9 cellular contexts compared by ENCODE assay signal in genomic region chr4:14749910-14750309, GRCh38.
DNase-seq lines count a peak whose midpoint lies in the region; ATAC-seq, FAIRE-seq and TF ChIP-seq lines count a peak whose summit lies in the region.
"Had no signal": no experiment of that assay in that cellular context is flagged by ENCODE, and none has a peak within 500 bp of the region (broad histone marks: within the 10 kb centered on the region; RNA-seq: fewer than 3 reads in every experiment).

No MANE protein-coding gene starts in this region.

- no peaks in the 10 kb centered on the region for H3K9me1 ChIP-seq in K562 (ENCODE audit: control insufficient read depth, insufficient read depth, low read length)

- in situ Hi-C loops in K562 (cut with MboI) = no loop called here

- H3K27ac ChIP-seq in K562 (ENCODE audit: extremely low read depth, low read depth, low read length) (no peak overlapping the region), vagina (no peak overlapping the region)

- TF ChIP-seq CTCF in K562 (IDR thresholded peaks at IDR 0.05 in 2 of 3, conservative IDR thresholded peaks at IDR 0.05 in 1 of 3; ENCODE audit: insufficient read depth in 2 of 3, low read depth in 1 of 3, low read length in 3 of 3) = peak in 2 of 3 experiments; percentile 27 to 30; a peak in 3 of 6 replicates
- TF ChIP-seq CTCF in vagina (IDR thresholded peaks at IDR 0.05) = no peak

- H3K27me3 ChIP-seq in K562 (ENCODE audit: control insufficient read depth in 2 of 2, insufficient read depth in 2 of 2, low read length in 2 of 2) (no peaks in the 10 kb centered on the region), vagina (no peaks in the 10 kb centered on the region)

- H2AFZ ChIP-seq in K562 (ENCODE audit: low read depth, low read length) = no peak overlapping the region

- H3K27me3 Mint-ChIP-seq in activated T-cell treated with anti-CD3 and anti-CD28 coated beads, Interleukin-2, amount 50 U/mL, for 24 hours = peaks cover 19% of the 10 kb centered on the region
- peaks cover 2% of the 10 kb centered on the region for H3K27me3 Mint-ChIP-seq in activated T-cell treated with anti-CD3 and anti-CD28 coated beads, Interleukin-2, amount 50 U/mL, for 4 hours (ENCODE audit: low read depth)

- no peak for TF ChIP-seq EP300 in K562 (IDR thresholded peaks at IDR 0.05; ENCODE audit: low read length)

- H3K4me3 Mint-ChIP-seq in activated T-cell treated with anti-CD3 and anti-CD28 coated beads, Interleukin-2, amount 50 U/mL, for 24 hours = no peak overlapping the region
- H3K4me3 Mint-ChIP-seq in activated T-cell treated with anti-CD3 and anti-CD28 coated beads, Interleukin-2, amount 50 U/mL, for 4 hours = no peak overlapping the region
- H3K4me3 Mint-ChIP-seq: T-helper 1 cell treated with Interleukin-12 subunit alpha and Interleukin-12 subunit beta and Interleukin-4 antibody, amounts not matched to agents 30 μg/mL and 1 μg/mL, for 36 hours had no signal

- no peak overlapping the region for H3K9ac ChIP-seq in K562 (ENCODE audit: insufficient read depth in 1 of 2, low read depth in 2 of 2, low read length in 2 of 2)

- FAIRE-seq in K562 (lab: Jason Lieb, UNC) = no peak

- CTCF ChIA-PET in K562 (lab: Yijun Ruan, JAX; ENCODE audit: low intra/inter-chr PET ratio) = no interaction called here

- no peaks in the 10 kb centered on the region for H3K79me2 ChIP-seq in K562 (ENCODE audit: control insufficient read depth, insufficient read depth, low read length)

- peak in 1 of 2 experiments; percentile 59; a peak in 3 of 4 replicates for TF ChIP-seq RAD21 in K562 (CRISPR knock-in tag; conservative IDR thresholded peaks at IDR 0.05 in 1 of 2, IDR thresholded peaks at IDR 0.05 in 1 of 2)

- H3K4me1 ChIP-seq in K562 (replicated peaks in 1 of 2; ENCODE audit: control insufficient read depth in 2 of 2, insufficient read depth in 2 of 2, low read length in 2 of 2) (no peaks in the 10 kb centered on the region), vagina (no peaks in the 10 kb centered on the region)

- no peaks in the 10 kb centered on the region for H3K4me1 Mint-ChIP-seq in activated T-cell treated with anti-CD3 and anti-CD28 coated beads, Interleukin-2, amount 50 U/mL, for 24 hours (ENCODE audit: low read depth)
- H3K4me1 Mint-ChIP-seq in activated T-cell treated with anti-CD3 and anti-CD28 coated beads, Interleukin-2, amount 50 U/mL, for 4 hours (ENCODE audit: low read depth) = no peaks in the 10 kb centered on the region

- H3K36me3 ChIP-seq in K562 (ENCODE audit: control insufficient read depth, insufficient read depth, low read length) (no peaks in the 10 kb centered on the region), vagina (no peaks in the 10 kb centered on the region)

- WGBS in K562 (ENCODE audit: insufficient coverage, low coverage, missing lambda C conversion rate) = 0% methylated on average over 1 of the region's 2 CpGs

- no peaks in the 10 kb centered on the region for H4K20me1 ChIP-seq in K562 (replicated peaks; ENCODE audit: control insufficient read depth, insufficient read depth, low read length)

- H3K9me3 Mint-ChIP-seq in activated T-cell treated with anti-CD3 and anti-CD28 coated beads, Interleukin-2, amount 50 U/mL, for 24 hours = peaks cover 20% of the 10 kb centered on the region
- peaks cover 21% of the 10 kb centered on the region for H3K9me3 Mint-ChIP-seq in activated T-cell treated with anti-CD3 and anti-CD28 coated beads, Interleukin-2, amount 50 U/mL, for 4 hours

- BruUV-seq in K562 (replicated peaks; lab: Mats Ljungman, UMichigan) = no TSS peak

- DNase-seq in activated T-cell treated with anti-CD3 and anti-CD28 coated beads, Interleukin-2, amount 50 U/mL, for 24 hours = peak; percentile 34
- DNase-seq in activated T-cell treated with anti-CD3 and anti-CD28 coated beads, Interleukin-2, amount 50 U/mL, for 4 hours = no peak
- peak; percentile 29 for DNase-seq in M059J (ENCODE audit: low read depth)
- DNase-seq in K562 (ENCODE audit: extremely low read depth in 1 of 4, low spot score in 3 of 4) = peak in 2 of 4 experiments; percentile 6 to 8
- DNase-seq in medulla oblongata (ENCODE audit: extremely low spot score) = peak; percentile 61
- DNase-seq in epidermal melanocyte (ENCODE audit: insufficient read length, low spot score) = no peak
- DNase-seq in hepatic stellate cell (ENCODE audit: low spot score) = no peak
- no peak for DNase-seq in vagina (ENCODE audit: extremely low spot score in 2 of 2)

- POLR2A ChIA-PET in K562 (lab: Yijun Ruan, JAX) = no interaction called here

- no peak overlapping the region for H3K27ac Mint-ChIP-seq in activated T-cell treated with anti-CD3 and anti-CD28 coated beads, Interleukin-2, amount 50 U/mL, for 24 hours
- H3K27ac Mint-ChIP-seq: T-helper 1 cell treated with Interleukin-12 subunit alpha and Interleukin-12 subunit beta and Interleukin-4 antibody, amounts not matched to agents 30 μg/mL and 1 μg/mL, for 36 hours had no signal

- no peak overlapping the region for H3K4me3 ChIP-seq in K562
- no peak overlapping the region for H3K4me3 ChIP-seq in vagina

- no peaks in the 10 kb centered on the region for H3K36me3 Mint-ChIP-seq in activated T-cell treated with anti-CD3 and anti-CD28 coated beads, Interleukin-2, amount 50 U/mL, for 24 hours (ENCODE audit: low read depth)
- H3K36me3 Mint-ChIP-seq in activated T-cell treated with anti-CD3 and anti-CD28 coated beads, Interleukin-2, amount 50 U/mL, for 4 hours (ENCODE audit: insufficient read depth) = no peaks in the 10 kb centered on the region

- intact Hi-C loops in K562 (cut with micrococcal nuclease) = no loop called here
- intact Hi-C loops in vagina (cut with DNase I) = no loop called here

- ATAC-seq in activated T-cell treated with anti-CD3 and anti-CD28 coated beads, Interleukin-2, amount 50 U/mL, for 4 hours = no peak
- no peak for ATAC-seq in K562

- no peak overlapping the region for H3K4me2 ChIP-seq in K562 (ENCODE audit: insufficient read depth, low read length)

- no peak for TF ChIP-seq POLR2A in K562 (conservative IDR thresholded peaks at IDR 0.05)
- TF ChIP-seq POLR2A in vagina (IDR thresholded peaks at IDR 0.05) = no peak

- no peaks in the 10 kb centered on the region for H3K9me3 ChIP-seq in K562 (replicated peaks; ENCODE audit: control insufficient read depth, insufficient read depth, low read depth, low read length)
- H3K9me3 ChIP-seq in vagina = no peaks in the 10 kb centered on the region

TF ChIP-seq in K562, 482 proteins besides CTCF, POLR2A, EP300 and RAD21:
- no peak for TF ChIP-seq USF2 (CRISPR knock-in tag; IDR thresholded peaks at IDR 0.05)
- no peak for TF ChIP-seq PYGO2 (tag; IDR thresholded peaks at IDR 0.05)

Comparison
In these comparisons a context has a peak if more than half of its experiments do, and no peak if none do; other contexts are left out.
1. DNase-seq: peak in activated T-cell treated with anti-CD3 and anti-CD28 coated beads, Interleukin-2, amount 50 U/mL, for 24 hours (single experiment), M059J (single experiment) and medulla oblongata (single experiment); none in activated T-cell treated with anti-CD3 and anti-CD28 coated beads, Interleukin-2, amount 50 U/mL, for 4 hours (single experiment), epidermal melanocyte (single experiment), hepatic stellate cell (single experiment) and vagina (0 of 2).
2. CTCF ChIP-seq: peak in K562 (2 of 3); none in vagina (0 of 3).